Comparison of ENCODE assay signal across 8 cellular contexts in the genomic region with DNA sequence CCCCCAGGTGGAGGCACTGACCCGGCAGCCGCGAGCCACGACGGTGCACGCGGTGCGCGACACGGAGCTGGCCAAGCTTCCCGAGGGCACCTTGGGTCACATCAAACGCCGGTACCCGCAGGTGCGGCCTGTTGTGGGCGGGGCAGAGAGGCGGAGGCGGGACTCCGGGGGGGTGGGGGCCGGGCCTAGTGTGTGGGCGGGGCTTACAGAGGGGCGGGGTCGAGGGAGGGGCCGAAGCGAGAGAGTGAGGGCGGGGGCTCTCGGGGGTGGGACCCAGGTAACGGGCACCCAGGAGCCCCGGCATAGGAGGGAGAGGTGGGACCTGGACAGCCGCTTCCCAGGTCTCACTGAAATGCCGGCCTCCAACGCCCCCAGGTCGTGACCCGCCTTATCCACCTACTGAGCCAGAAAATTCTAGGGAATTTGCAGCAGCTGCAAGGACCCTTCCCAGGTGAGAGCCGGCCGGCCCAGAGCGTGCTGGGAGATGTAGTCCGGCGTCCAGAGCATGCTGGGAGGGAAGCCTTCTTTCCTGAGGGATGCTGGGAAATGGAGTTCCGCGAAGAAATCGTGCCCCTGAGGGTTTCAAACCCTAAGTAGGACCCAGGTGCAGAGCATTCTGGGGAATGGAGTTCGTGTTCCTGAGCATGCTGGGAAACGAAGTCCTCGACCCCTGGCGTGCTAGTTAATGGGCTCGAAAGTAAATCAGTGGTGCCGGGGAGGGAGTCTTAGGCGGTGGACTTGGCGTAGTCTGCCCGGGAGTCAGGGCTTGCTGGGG. TPM values are rescaled to one million over a fixed set of nuclear protein-coding genes. Genes with fewer than 3 reads are reported as not detected.
DNase-seq lines count a peak whose midpoint lies in the region; ATAC-seq and TF ChIP-seq lines count a peak whose summit lies in the region.

No MANE protein-coding gene starts in this region.

- peaks cover 4% of the 10 kb centered on the region for H3K4me1 Mint-ChIP-seq in mesothelial cell of epicardium

- H3K27ac ChIP-seq in upper lobe of right lung, result no peak overlapping the region

- ATAC-seq in upper lobe of right lung, result peak; percentile 89

- H3K36me3 Mint-ChIP-seq in mesothelial cell of epicardium, result peaks cover 16% of the 10 kb centered on the region

- TF ChIP-seq CTCF in epithelial cell of proximal tubule (conservative IDR thresholded peaks at IDR 0.05; ENCODE audit: low read depth, low read length) (no peak), mesothelial cell of epicardium (IDR thresholded peaks at IDR 0.05; ENCODE audit: unreplicated experiment) (no peak), upper lobe of right lung (IDR thresholded peaks at IDR 0.05) (no peak)

- H3K36me3 ChIP-seq in upper lobe of right lung, result peaks cover 52% of the 10 kb centered on the region

- peak overlapping the region; percentile 69 for H3K4me3 Mint-ChIP-seq in mesothelial cell of epicardium

- H3K9me3 ChIP-seq in upper lobe of right lung, result no peaks in the 10 kb centered on the region

- intact Hi-C loops in upper lobe of right lung (cut with DNase I), result no loop called here

- H3K4me1 ChIP-seq in upper lobe of right lung, result no peaks in the 10 kb centered on the region

- no peaks in the 10 kb centered on the region for H3K27me3 ChIP-seq in upper lobe of right lung

- no peaks in the 10 kb centered on the region for H3K9me3 Mint-ChIP-seq in mesothelial cell of epicardium

- no peaks in the 10 kb centered on the region for H3K27me3 Mint-ChIP-seq in mesothelial cell of epicardium (ENCODE audit: low read depth)

- DNase-seq in activated T-cell treated with anti-CD3 and anti-CD28 coated beads for 48 hours (ENCODE audit: low read depth), result peak; percentile 27
- DNase-seq in activated T-cell treated with anti-CD3 and anti-CD28 coated beads for 4 hours, result no peak
- peak; percentile 25 for DNase-seq in SW480 (ENCODE audit: low spot score)
- no peak for DNase-seq in epithelial cell of proximal tubule (ENCODE audit: low read depth)
- peak; percentile 61 to 74 for DNase-seq in mesothelial cell of epicardium (ENCODE audit: low spot score in 2 of 2, unreplicated experiment in 2 of 2)
- DNase-seq in upper lobe of right lung, result peak; percentile 92
- DNase-seq in activated CD4-positive, CD25-positive, alpha-beta regulatory T cell (lab: John Stamatoyannopoulos, UW), result no peak
- DNase-seq in NCI-H2107 treated with DMSO at 0.1 percent for 48 hours (lab: John Stamatoyannopoulos, UW; ENCODE audit: unreplicated experiment), result no peak

- peak overlapping the region; percentile 26 for H3K4me3 ChIP-seq in epithelial cell of proximal tubule (ENCODE audit: low read depth, low read length)
- no peak overlapping the region for H3K4me3 ChIP-seq in upper lobe of right lung

- H3K27ac Mint-ChIP-seq in mesothelial cell of epicardium, result peak overlapping the region; percentile 59

RNA-seq across cellular contexts. Expression of a gene that starts 15.7 kb away (rescaled TPM):
- total RNA-seq in epithelial cell of proximal tubule, result 123 and 129 TPM in 2 replicates
- 100 to 117 TPM (median 112 TPM) in 3 replicates for total RNA-seq in mesothelial cell of epicardium
- total RNA-seq in upper lobe of right lung, result 190 TPM

RNA-seq across cellular contexts. Expression of a gene that starts 28.8 kb away (rescaled TPM):
- 3.6 and 8.7 TPM in 2 replicates for total RNA-seq in epithelial cell of proximal tubule
- total RNA-seq in mesothelial cell of epicardium, result 20.5 to 21.0 TPM (median 20.7 TPM) in 3 replicates
- 55.0 TPM for total RNA-seq in upper lobe of right lung

RNA-seq across cellular contexts. Expression of a gene that starts 35.3 kb away (rescaled TPM):
- 29.5 and 80.8 TPM in 2 replicates for total RNA-seq in epithelial cell of proximal tubule
- 67.5 to 68.3 TPM (median 67.9 TPM) in 3 replicates for total RNA-seq in mesothelial cell of epicardium
- total RNA-seq in upper lobe of right lung, result 56.9 TPM

RNA-seq across cellular contexts. Expression of a gene that starts 44.5 kb away (rescaled TPM):
- total RNA-seq in epithelial cell of proximal tubule (5.6 and 12.4 TPM in 2 replicates), mesothelial cell of epicardium (26.1 to 28.2 TPM (median 26.5 TPM) in 3 replicates), upper lobe of right lung (29.1 TPM)

Comparison
In these comparisons a context has a peak if more than half of its experiments do, and no peak if none do; other contexts are left out.
1. DNase-seq: peak in activated T-cell treated with anti-CD3 and anti-CD28 coated beads for 48 hours (single experiment), SW480 (single experiment), mesothelial cell of epicardium (2 of 2) and upper lobe of right lung (single experiment); none in activated T-cell treated with anti-CD3 and anti-CD28 coated beads for 4 hours (single experiment), epithelial cell of proximal tubule (single experiment), activated CD4-positive, CD25-positive, alpha-beta regulatory T cell (0 of 4) and NCI-H2107 treated with DMSO at 0.1 percent for 48 hours (single experiment).